In genomic region chr15:39127925-39128617, GRCh38 we compare ENCODE assay signal across 1 cellular context.
TF ChIP-seq lines count a peak whose summit lies in the region.

No MANE protein-coding gene starts in this region.

TF ChIP-seq in HepG2, 621 proteins besides CTCF, POLR2A, EP300 and RAD21 (continued from another document):
- TF ChIP-seq JUNB (CRISPR knock-in tag; IDR thresholded peaks at IDR 0.05; ENCODE audit: borderline replicate concordance) (peak; percentile 99), HMG20A (CRISPR knock-in tag; IDR thresholded peaks at IDR 0.05; ENCODE audit: borderline replicate concordance) (peak; percentile 90), ZNF256 (CRISPR knock-in tag; conservative IDR thresholded peaks at IDR 0.05) (no peak)
TF ChIP-seq in HepG2: peak in this region for 118.
